In the genomic region with DNA sequence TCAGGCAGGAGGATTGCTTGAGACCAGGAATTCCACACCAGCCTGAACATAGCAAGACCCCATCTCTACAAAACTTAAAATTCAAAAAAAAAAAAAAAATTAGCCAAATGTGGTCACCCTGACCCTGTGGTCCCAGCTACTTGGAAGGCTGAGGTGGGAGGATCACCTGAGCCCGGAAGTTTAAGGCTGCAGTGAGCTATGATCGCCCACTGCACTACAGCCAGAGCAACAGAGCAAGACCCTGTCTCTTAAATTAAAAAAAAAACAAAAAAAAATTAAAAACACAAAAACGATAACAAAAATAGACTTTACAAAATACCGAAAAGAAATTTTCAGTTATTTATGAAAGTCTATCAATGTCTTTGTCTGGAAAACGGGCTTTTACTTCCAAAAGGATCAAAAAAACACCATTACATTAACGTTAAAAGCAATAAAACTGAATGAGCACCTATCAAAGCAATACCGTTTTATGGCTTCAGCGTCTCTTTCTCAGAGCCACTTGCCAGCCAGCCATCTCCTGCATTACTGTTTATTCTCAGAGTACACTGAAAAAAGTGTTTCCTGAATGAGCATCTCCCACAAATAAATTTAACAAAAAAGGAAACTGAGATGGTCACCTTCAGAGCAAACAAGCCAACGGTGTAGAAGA, we compare ENCODE assay signal across 14 cellular contexts. TPM values are rescaled to one million over a fixed set of nuclear protein-coding genes. Genes with fewer than 3 reads are reported as not detected.
DNase-seq lines count a peak whose midpoint lies in the region; ATAC-seq and TF ChIP-seq lines count a peak whose summit lies in the region.
"Had no signal": no experiment of that assay in that cellular context is flagged by ENCODE, and none has a peak within 500 bp of the region (broad histone marks: within the 10 kb centered on the region; RNA-seq: fewer than 3 reads in every experiment).

No MANE protein-coding gene starts in this region.

- H3K27ac ChIP-seq in CD4-positive, CD25-positive, alpha-beta regulatory T cell (ENCODE audit: insufficient read depth, low read length, poor library complexity, severe bottlenecking): no peak overlapping the region
- H3K27ac ChIP-seq in HL-60 (replicated peaks) (peak overlapping the region; percentile 42), ascending aorta (peak overlapping the region; percentile 36 to 37), foreskin keratinocyte (no peak overlapping the region)

- no peak for ATAC-seq in CD4-positive, CD25-positive, alpha-beta regulatory T cell (ENCODE audit: low read depth in 2 of 2)
- ATAC-seq in natural killer cell (no peak), foreskin keratinocyte (no peak), HG02642 (IDR thresholded peaks at IDR 0.05; ENCODE audit: poor library complexity, unreplicated experiment) (no peak), GM21737 (IDR thresholded peaks at IDR 0.05; ENCODE audit: unreplicated experiment) (no peak)

- peaks cover 52 to 90% (median 78%) of the 10 kb centered on the region in 4 donors for H3K4me1 Mint-ChIP-seq in CD4-positive, CD25-positive, alpha-beta regulatory T cell
- H3K4me1 Mint-ChIP-seq in natural killer cell: peaks cover 73 to 77% of the 10 kb centered on the region in 2 donors

- H3K27ac Mint-ChIP-seq in CD4-positive, CD25-positive, alpha-beta regulatory T cell: peak overlapping the region in 2 of 3 donors; percentile 20 to 96
- peak overlapping the region; percentile 84 to 89 for H3K27ac Mint-ChIP-seq in natural killer cell

- no peaks in the 10 kb centered on the region for H3K9me3 Mint-ChIP-seq in CD4-positive, CD25-positive, alpha-beta regulatory T cell
- no peaks in the 10 kb centered on the region for H3K9me3 Mint-ChIP-seq in natural killer cell

- DNase-seq in CD4-positive, CD25-positive, alpha-beta regulatory T cell: no peak
- no peak for DNase-seq in HL-60 (ENCODE audit: low read depth in 1 of 2, low spot score in 1 of 2)
- DNase-seq in ascending aorta (ENCODE audit: low spot score in 2 of 2): no peak
- no peak for DNase-seq in natural killer cell
- DNase-seq in foreskin keratinocyte: no peak
- no peak for DNase-seq in DMS153 treated with DMSO at 0.1 percent for 48 hours (lab: John Stamatoyannopoulos, UW; ENCODE audit: unreplicated experiment)
- DNase-seq: DMS79; effector CD4-positive, alpha-beta T cell; NCI-H1930; retina; SHP77 had no signal

- TF ChIP-seq CTCF in HL-60 (IDR thresholded peaks at IDR 0.05; ENCODE audit: insufficient read depth, low read length): no peak
- no peak for TF ChIP-seq CTCF in ascending aorta (IDR thresholded peaks at IDR 0.05)
- no peak for TF ChIP-seq CTCF in natural killer cell (IDR thresholded peaks at IDR 0.05)
- no peak for TF ChIP-seq CTCF in foreskin keratinocyte (conservative IDR thresholded peaks at IDR 0.05)

- H3K4me3 Mint-ChIP-seq in CD4-positive, CD25-positive, alpha-beta regulatory T cell: peak overlapping the region; percentile 87 to 96 (median 91)
- peak overlapping the region; percentile 96 for H3K4me3 Mint-ChIP-seq in natural killer cell

- intact Hi-C loops in ascending aorta (cut with DNase I): no loop called here
- intact Hi-C loops in natural killer cell (cut with micrococcal nuclease): no loop called here

- no peaks in the 10 kb centered on the region for H3K36me3 ChIP-seq in CD4-positive, CD25-positive, alpha-beta regulatory T cell (ENCODE audit: control insufficient read depth, insufficient read depth, low read length)
- H3K36me3 ChIP-seq in ascending aorta: no peaks in the 10 kb centered on the region

- H3K9me3 ChIP-seq in CD4-positive, CD25-positive, alpha-beta regulatory T cell (ENCODE audit: control insufficient read depth in 2 of 2, low read length in 2 of 2): no peaks in the 10 kb centered on the region
- no peaks in the 10 kb centered on the region for H3K9me3 ChIP-seq in ascending aorta
- H3K9me3 ChIP-seq: HAP-1 had no signal

- H3K27me3 Mint-ChIP-seq in CD4-positive, CD25-positive, alpha-beta regulatory T cell: no peaks in the 10 kb centered on the region
- no peaks in the 10 kb centered on the region for H3K27me3 Mint-ChIP-seq in natural killer cell (ENCODE audit: low read depth in 2 of 2)

- H3K4me3 ChIP-seq in CD4-positive, CD25-positive, alpha-beta regulatory T cell (ENCODE audit: low read depth, low read length): peak overlapping the region; percentile 73
- no peak overlapping the region for H3K4me3 ChIP-seq in HL-60 (replicated peaks; ENCODE audit: insufficient read depth, low read length)
- peak overlapping the region; percentile 17 for H3K4me3 ChIP-seq in ascending aorta
- H3K4me3 ChIP-seq: HAP-1 had no signal

- peaks cover 93% of the 10 kb centered on the region for H3K4me1 ChIP-seq in CD4-positive, CD25-positive, alpha-beta regulatory T cell (ENCODE audit: control insufficient read depth, insufficient read depth, low read length, poor library complexity, severe bottlenecking)
- H3K4me1 ChIP-seq in ascending aorta (peaks cover 24 to 66% of the 10 kb centered on the region in 2 donors), foreskin keratinocyte (peaks cover 31% of the 10 kb centered on the region)

- no peaks in the 10 kb centered on the region for H3K27me3 ChIP-seq in CD4-positive, CD25-positive, alpha-beta regulatory T cell (ENCODE audit: control insufficient read depth, insufficient read depth, low read length)
- H3K27me3 ChIP-seq in HL-60 (ENCODE audit: insufficient read depth, poor library complexity, severe bottlenecking): no peaks in the 10 kb centered on the region
- no peaks in the 10 kb centered on the region for H3K27me3 ChIP-seq in ascending aorta
- no peaks in the 10 kb centered on the region for H3K27me3 ChIP-seq in foreskin keratinocyte

- H3K36me3 Mint-ChIP-seq in CD4-positive, CD25-positive, alpha-beta regulatory T cell: peaks cover 5% of the 10 kb centered on the region
- no peaks in the 10 kb centered on the region for H3K36me3 Mint-ChIP-seq in natural killer cell

RNA-seq across cellular contexts. Expression of a gene that starts 6.1 kb away (rescaled TPM):
- total RNA-seq in CD4-positive, CD25-positive, alpha-beta regulatory T cell: 296 TPM
- polyA plus RNA-seq in CD4-positive, CD25-positive, alpha-beta regulatory T cell: 1 to 10 TPM; 6.8 to 9.1 (median 7.0) TPM
- total RNA-seq in ascending aorta: 55.3 TPM
- 100 to 1,000 TPM; 213 to 268 (median 236) TPM for total RNA-seq in natural killer cell
- 72.6 and 75.9 TPM in 2 replicates for total RNA-seq in foreskin keratinocyte
- polyA plus RNA-seq in foreskin keratinocyte: 28.8 and 35.5 TPM in 2 replicates

Comparison
In these comparisons a context has a peak if more than half of its experiments do, and no peak if none do; other contexts are left out.
1. H3K27ac ChIP-seq: peak in HL-60 (single experiment) and ascending aorta (2 of 2); none in CD4-positive, CD25-positive, alpha-beta regulatory T cell (single experiment) and foreskin keratinocyte (single experiment).